Comparison of ENCODE assay signal across 12 cellular contexts in genomic region chr3:42557849-42558248, GRCh38. TPM values are rescaled to one million over a fixed set of nuclear protein-coding genes. Genes with fewer than 3 reads are reported as not detected.
DNase-seq lines count a peak whose midpoint lies in the region; ATAC-seq and TF ChIP-seq lines count a peak whose summit lies in the region.
"Had no signal": no experiment of that assay in that cellular context is flagged by ENCODE, and none has a peak within 500 bp of the region (broad histone marks: within the 10 kb centered on the region; RNA-seq: fewer than 3 reads in every experiment).

No MANE protein-coding gene starts in this region.

- H3K79me2 ChIP-seq in OCI-LY7 (ENCODE audit: insufficient read depth, low read depth, low read length) = no peaks in the 10 kb centered on the region

- H4K20me1 ChIP-seq in BLaER1 = no peaks in the 10 kb centered on the region
- no peaks in the 10 kb centered on the region for H4K20me1 ChIP-seq in OCI-LY7 (ENCODE audit: insufficient read depth, low read length)

- no peak overlapping the region for H2AFZ ChIP-seq in OCI-LY7 (ENCODE audit: low read length)

- ATAC-seq in HG03469 (IDR thresholded peaks at IDR 0.05; ENCODE audit: unreplicated experiment) = no peak
- ATAC-seq: activated naive CD8-positive, alpha-beta T cell treated with anti-CD3 and anti-CD28 coated beads, Interleukin-2, amount 50 U/mL, for 24 hours had no signal

- H3K4me1 Mint-ChIP-seq in CD8-positive, alpha-beta memory T cell = peaks cover 34 to 52% (median 48%) of the 10 kb centered on the region in 3 donors
- H3K4me1 Mint-ChIP-seq: neural crest cell had no signal

- no peaks in the 10 kb centered on the region for H3K9me3 Mint-ChIP-seq in CD8-positive, alpha-beta memory T cell
- H3K9me3 Mint-ChIP-seq: activated naive CD8-positive, alpha-beta T cell treated with anti-CD3 and anti-CD28 coated beads, Interleukin-2, amount 50 U/mL, for 24 hours; neural crest cell had no signal

- H3K4me3 Mint-ChIP-seq in CD8-positive, alpha-beta memory T cell = no peak overlapping the region
- H3K4me3 Mint-ChIP-seq: activated naive CD8-positive, alpha-beta T cell treated with anti-CD3 and anti-CD28 coated beads, Interleukin-2, amount 50 U/mL, for 24 hours; neural crest cell had no signal

- BruUV-seq in OCI-LY7 (replicated peaks; lab: Mats Ljungman, UMichigan) = no TSS peak

- no peak overlapping the region for H3K4me3 ChIP-seq in BLaER1
- no peak overlapping the region for H3K4me3 ChIP-seq in CD8-positive, alpha-beta memory T cell (ENCODE audit: low read length)
- H3K4me3 ChIP-seq in OCI-LY7 (ENCODE audit: low read depth, low read length, poor library complexity, severe bottlenecking) = no peak overlapping the region

- CTCF ChIA-PET in CD8-positive, alpha-beta memory T cell (lab: Charles Lee) = interaction anchor here (0.8 to 8.5 kb wide), 8 partner anchors 10 to 56 kb away, joined by 3 to 53 read pairs (median 4); partner anchors contain the start of genes SS18L2 and VIPR1
- CTCF ChIA-PET in OCI-LY7 (lab: Charles Lee; ENCODE audit: unreplicated experiment) = no interaction called here

- H3K27ac ChIP-seq in BLaER1 (no peak overlapping the region), OCI-LY7 (ENCODE audit: low read depth, low read length, poor library complexity, severe bottlenecking) (no peak overlapping the region)
- H3K27ac ChIP-seq in CD8-positive, alpha-beta memory T cell (ENCODE audit: low read depth, low read length) = no peak overlapping the region

- POLR2A ChIA-PET in CD8-positive, alpha-beta memory T cell (lab: Charles Lee) = no interaction called here
- POLR2A ChIA-PET in OCI-LY7 (lab: Charles Lee) = no interaction called here

- peaks cover 79% of the 10 kb centered on the region for H3K36me3 ChIP-seq in BLaER1
- H3K36me3 ChIP-seq in CD8-positive, alpha-beta memory T cell (ENCODE audit: insufficient read depth, low read length) = peaks cover 33% of the 10 kb centered on the region
- peaks cover 88% of the 10 kb centered on the region for H3K36me3 ChIP-seq in OCI-LY7 (ENCODE audit: insufficient read depth, low read length)

- no peak overlapping the region for H3K9ac ChIP-seq in BLaER1

- H3K4me1 ChIP-seq in BLaER1 (peaks cover 49% of the 10 kb centered on the region), OCI-LY7 (ENCODE audit: insufficient read depth, low read length, poor library complexity, severe bottlenecking) (peaks cover 7% of the 10 kb centered on the region)
- peaks cover 22% of the 10 kb centered on the region for H3K4me1 ChIP-seq in CD8-positive, alpha-beta memory T cell (ENCODE audit: insufficient read depth, low read length)

- H3K9me2 ChIP-seq in OCI-LY7 (ENCODE audit: insufficient read depth, low read length) = no peaks in the 10 kb centered on the region

- H3K27me3 Mint-ChIP-seq in CD8-positive, alpha-beta memory T cell = no peaks in the 10 kb centered on the region
- H3K27me3 Mint-ChIP-seq: activated naive CD8-positive, alpha-beta T cell treated with anti-CD3 and anti-CD28 coated beads, Interleukin-2, amount 50 U/mL, for 24 hours had no signal

- H3K4me2 ChIP-seq in BLaER1 = peak overlapping the region; percentile 68
- no peak overlapping the region for H3K4me2 ChIP-seq in OCI-LY7 (ENCODE audit: low read length)

- TF ChIP-seq CTCF in OCI-LY7 (conservative IDR thresholded peaks at IDR 0.05; ENCODE audit: low read length) = peak; percentile 70

- H3K27ac Mint-ChIP-seq in CD8-positive, alpha-beta memory T cell = peak overlapping the region in 7 of 8 donors; percentile 16 to 75 (median 58)
- H3K27ac Mint-ChIP-seq: activated naive CD8-positive, alpha-beta T cell treated with anti-CD3 and anti-CD28 coated beads, Interleukin-2, amount 50 U/mL, for 24 hours had no signal

- intact Hi-C loops in OCI-LY7 (cut with micrococcal nuclease; ENCODE audit: unreplicated experiment) = no loop called here

- H3K27me3 ChIP-seq in BLaER1 = no peaks in the 10 kb centered on the region
- no peaks in the 10 kb centered on the region for H3K27me3 ChIP-seq in CD8-positive, alpha-beta memory T cell (ENCODE audit: insufficient read depth, low read length, poor library complexity, severe bottlenecking)

- H3K9me3 ChIP-seq in BLaER1 (no peaks in the 10 kb centered on the region), OCI-LY7 (ENCODE audit: low read length) (no peaks in the 10 kb centered on the region)
- no peaks in the 10 kb centered on the region for H3K9me3 ChIP-seq in CD8-positive, alpha-beta memory T cell (ENCODE audit: low read length)

- peaks cover 13 to 74% (median 24%) of the 10 kb centered on the region in 3 donors for H3K36me3 Mint-ChIP-seq in CD8-positive, alpha-beta memory T cell

- peak in 3 of 5 donors; percentile 38 to 61 (median 46) for DNase-seq in CD8-positive, alpha-beta memory T cell
- DNase-seq in OCI-LY7 (ENCODE audit: low spot score) (peak; percentile 34), cerebellar cortex (ENCODE audit: low spot score) (peak; percentile 91), T-helper 9 cell (no peak), EL (no peak), inferior parietal cortex (ENCODE audit: extremely low spot score) (no peak)
- DNase-seq: activated naive CD8-positive, alpha-beta T cell treated with anti-CD3 and anti-CD28 coated beads, Interleukin-2, amount 50 U/mL, for 24 hours; NCI-H1694 treated with DMSO at 0.1 percent for 48 hours; stimulated activated CD4-positive, alpha-beta T cell treated with anti-CD3 and anti-CD28 coated beads, Interleukin-2, amount 100 ng/mL, for 48 hours had no signal

RNA-seq across cellular contexts. Expression of gene SEC22C, which starts 23.9 kb away (rescaled TPM):
- 10 to 100 TPM; 52.6 to 53.6 TPM for total RNA-seq in CD8-positive, alpha-beta memory T cell
- polyA plus RNA-seq in CD8-positive, alpha-beta memory T cell = 45.5 TPM
- total RNA-seq in OCI-LY7 (2014; rRNA removed; shearing (Covaris generic)) = 30.0 and 33.0 TPM in 2 replicates
- 36.2 and 39.5 TPM in 2 replicates for total RNA-seq in OCI-LY7 (2022)

RNA-seq across cellular contexts. Expression of gene SS18L2, which starts 32.8 kb away (rescaled TPM):
- 10 to 100 TPM; 80.4 to 80.7 TPM for total RNA-seq in CD8-positive, alpha-beta memory T cell
- 159 TPM for polyA plus RNA-seq in CD8-positive, alpha-beta memory T cell
- 44.1 and 48.9 TPM in 2 replicates for total RNA-seq in OCI-LY7 (2014; rRNA removed; shearing (Covaris generic))
- total RNA-seq in OCI-LY7 (2022) = 58.1 and 66.5 TPM in 2 replicates

RNA-seq across cellular contexts. Expression of gene NKTR, which starts 42.6 kb away (rescaled TPM):
- total RNA-seq in CD8-positive, alpha-beta memory T cell = 10 to 100 TPM; 54.1 to 58.2 TPM
- 15.8 TPM for polyA plus RNA-seq in CD8-positive, alpha-beta memory T cell
- 85.1 and 90.2 TPM in 2 replicates for total RNA-seq in OCI-LY7 (2014; rRNA removed; shearing (Covaris generic))
- total RNA-seq in OCI-LY7 (2022) = 154 and 167 TPM in 2 replicates

RNA-seq across cellular contexts. Expression of gene VIPR1, which starts 55.4 kb away (rescaled TPM):
- 1 to 10 TPM; 5.4 to 5.9 TPM for total RNA-seq in CD8-positive, alpha-beta memory T cell
- polyA plus RNA-seq in CD8-positive, alpha-beta memory T cell = 12.7 TPM
- 0.21 TPM in 1 of 2 replicates, not detected in the other for total RNA-seq in OCI-LY7 (2014; rRNA removed; shearing (Covaris generic))
- total RNA-seq in OCI-LY7 (2022) = not detected in 2 replicates

Comparison
In these comparisons a context has a peak if more than half of its experiments do, and no peak if none do; other contexts are left out.
1. DNase-seq: peak in CD8-positive, alpha-beta memory T cell (3 of 5), OCI-LY7 (single experiment) and cerebellar cortex (single experiment); none in T-helper 9 cell (single experiment), EL (single experiment) and inferior parietal cortex (single experiment).